13 cellular contexts compared by ENCODE assay signal in the genomic region with DNA sequence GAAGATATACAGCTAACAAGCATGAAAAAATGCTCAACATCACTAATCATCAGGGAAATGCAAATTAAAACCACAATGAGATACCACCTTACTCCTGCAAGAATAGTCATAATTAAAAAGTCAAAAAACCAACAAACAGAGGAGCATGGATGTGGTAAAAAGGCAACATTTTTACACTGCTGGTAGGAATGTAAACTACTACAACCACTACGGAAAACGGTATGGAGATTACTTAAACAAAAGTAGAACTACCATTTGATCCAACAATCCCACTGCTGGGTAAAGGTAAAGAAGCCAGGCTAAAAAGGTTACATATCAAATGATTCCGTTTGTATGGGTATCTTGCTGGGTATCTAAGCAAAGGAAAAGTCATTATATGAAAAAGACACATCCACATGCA.
"Had no signal": no experiment of that assay in that cellular context is flagged by ENCODE, and none has a peak within 500 bp of the region (broad histone marks: within the 10 kb centered on the region; RNA-seq: fewer than 3 reads in every experiment).

No MANE protein-coding gene starts in this region.

- H3K4me1 Mint-ChIP-seq: nephron progenitor cell had no signal

- H3K9me3 ChIP-seq: right lobe of liver, suprapubic skin had no signal

- H3K36me3 ChIP-seq: right lobe of liver, suprapubic skin had no signal

- H3K27ac ChIP-seq: right lobe of liver, suprapubic skin had no signal

- H3K4me1 ChIP-seq: suprapubic skin had no signal

- H3K27ac Mint-ChIP-seq: activated CD4-positive, alpha-beta memory T cell treated with anti-CD3 and anti-CD28 coated beads, Interleukin-2, amount 10 ng/mL, durations not matched to agents 7 days and 5 days; activated naive CD8-positive, alpha-beta T cell; nephron progenitor cell; stimulated activated naive CD8-positive, alpha-beta T cell treated with anti-CD3 and anti-CD28 coated beads, Interleukin-15, Interleukin-2, amounts not matched to agents 100 ng/mL and 50 ng/mL, for 24 hours had no signal

- H3K4me3 ChIP-seq: right lobe of liver, suprapubic skin had no signal

- DNase-seq: activated CD4-positive, alpha-beta memory T cell treated with anti-CD3 and anti-CD28 coated beads, Interleukin-2, amount 10 ng/mL, durations not matched to agents 7 days and 5 days; activated CD4-positive, alpha-beta T cell treated with anti-CD3 and anti-CD28 coated beads for 1 hour; activated gamma-delta T cell; activated T-cell treated with anti-CD3 and anti-CD28 coated beads, Interleukin-2, amount 50 U/mL, for 48 hours; anterior cingulate cortex; erythroblast; mesenchymal stem cell; nephron progenitor cell; right lobe of liver; T-helper 1 cell had no signal

- ATAC-seq: right lobe of liver had no signal

- H3K27me3 Mint-ChIP-seq: activated CD4-positive, alpha-beta memory T cell treated with anti-CD3 and anti-CD28 coated beads, Interleukin-2, amount 10 ng/mL, durations not matched to agents 7 days and 5 days; activated naive CD8-positive, alpha-beta T cell; stimulated activated naive CD8-positive, alpha-beta T cell treated with anti-CD3 and anti-CD28 coated beads, Interleukin-15, Interleukin-2, amounts not matched to agents 100 ng/mL and 50 ng/mL, for 24 hours had no signal

- H3K4me3 Mint-ChIP-seq: activated CD4-positive, alpha-beta memory T cell treated with anti-CD3 and anti-CD28 coated beads, Interleukin-2, amount 10 ng/mL, durations not matched to agents 7 days and 5 days; activated naive CD8-positive, alpha-beta T cell; nephron progenitor cell; stimulated activated naive CD8-positive, alpha-beta T cell treated with anti-CD3 and anti-CD28 coated beads, Interleukin-15, Interleukin-2, amounts not matched to agents 100 ng/mL and 50 ng/mL, for 24 hours had no signal

- H3K27me3 ChIP-seq: right lobe of liver, suprapubic skin had no signal
